Comparison of ENCODE assay signal across 1 cellular context in genomic region chr15:78276032-78276943, GRCh38.
TF ChIP-seq lines count a peak whose summit lies in the region.

No MANE protein-coding gene starts in this region.

TF ChIP-seq in HCT116, 20 proteins besides CTCF, POLR2A, EP300 and RAD21 (continued from another document):
- TF ChIP-seq, protein P1, sequence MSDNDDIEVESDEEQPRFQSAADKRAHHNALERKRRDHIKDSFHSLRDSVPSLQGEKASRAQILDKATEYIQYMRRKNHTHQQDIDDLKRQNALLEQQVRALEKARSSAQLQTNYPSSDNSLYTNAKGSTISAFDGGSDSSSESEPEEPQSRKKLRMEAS (IDR thresholded peaks at IDR 0.05): no peak
- TF ChIP-seq SP1 (IDR thresholded peaks at IDR 0.05; ENCODE audit: low read depth): no peak
